ENCODE assay signal across 25 cellular contexts in genomic region chr6:116528163-116528562, GRCh38. TPM values are rescaled to one million over a fixed set of nuclear protein-coding genes. Genes with fewer than 3 reads are reported as not detected.
"Had no signal": no experiment of that assay in that cellular context is flagged by ENCODE, and none has a peak within 500 bp of the region (broad histone marks: within the 10 kb centered on the region; RNA-seq: fewer than 3 reads in every experiment).

No MANE protein-coding gene starts in this region.

- H3K4me1 Mint-ChIP-seq: activated naive CD4-positive, alpha-beta T cell treated with anti-CD3 and anti-CD28 coated beads, Interleukin-2, amount 50 U/mL, for 24 hours had no signal

- H3K9me3 ChIP-seq: adrenal gland, left lung, neutrophil, thyroid gland had no signal

- H3K36me3 ChIP-seq: adrenal gland, left lung, neutrophil, thyroid gland had no signal

- H3K9me3 Mint-ChIP-seq: activated B cell treated with CpG ODN at 0.5 μM for 24 hours; activated CD8-positive, alpha-beta T cell treated with anti-CD3 and anti-CD28 coated beads for 36 hours; activated naive CD4-positive, alpha-beta T cell treated with anti-CD3 and anti-CD28 coated beads, Interleukin-2, amount 50 U/mL, for 24 hours; activated T-cell treated with anti-CD3 and anti-CD28 coated beads, Interleukin-2, amount 50 U/mL, for 4 hours; effector memory CD8-positive, alpha-beta T cell; memory B cell; naive thymus-derived CD8-positive, alpha-beta T cell; stimulated activated memory B cell treated with anti-CD40 and anti-IgM and Interleukin-4, amounts not matched to agents 10 μg/mL and 1 μg/mL and 100 μg/mL, for 72 hours had no signal

- H3K4me3 ChIP-seq: adrenal gland, hepatocyte, left lung, thyroid gland had no signal

- H3K27me3 ChIP-seq: adrenal gland, hepatocyte, left lung, neutrophil, thyroid gland had no signal

- H3K27ac ChIP-seq: adrenal gland, hepatocyte, left lung, neutrophil, thyroid gland had no signal

- H3K27ac Mint-ChIP-seq: activated B cell treated with CpG ODN at 0.5 μM for 24 hours; activated CD8-positive, alpha-beta T cell treated with anti-CD3 and anti-CD28 coated beads for 36 hours; activated naive CD4-positive, alpha-beta T cell treated with anti-CD3 and anti-CD28 coated beads, Interleukin-2, amount 50 U/mL, for 24 hours; effector memory CD8-positive, alpha-beta T cell; memory B cell; naive thymus-derived CD8-positive, alpha-beta T cell; stimulated activated memory B cell treated with anti-CD40 and anti-IgM and Interleukin-4, amounts not matched to agents 10 μg/mL and 1 μg/mL and 100 μg/mL, for 72 hours had no signal

- DNase-seq: activated B cell treated with CpG ODN at 0.5 μM for 24 hours; activated CD4-positive, alpha-beta T cell treated with anti-CD3 and anti-CD28 coated beads for 48 hours; activated CD8-positive, alpha-beta T cell treated with anti-CD3 and anti-CD28 coated beads for 36 hours; activated effector memory CD4-positive, alpha-beta T cell treated with anti-CD3 and anti-CD28 coated beads, Interleukin-2, amount 50 U/mL, for 16 hours; activated T-cell treated with anti-CD3 and anti-CD28 coated beads, Interleukin-2, amount 50 U/mL, for 4 hours; adrenal gland; effector memory CD8-positive, alpha-beta T cell; kidney; left lung; naive thymus-derived CD8-positive, alpha-beta T cell; posterior cingulate gyrus; retina; stimulated activated CD4-positive, alpha-beta T cell treated with anti-CD3 and anti-CD28 coated beads, Interleukin-2, amount 100 ng/mL, for 48 hours; thyroid gland had no signal

- H3K4me3 Mint-ChIP-seq: activated B cell treated with CpG ODN at 0.5 μM for 24 hours; activated CD8-positive, alpha-beta T cell treated with anti-CD3 and anti-CD28 coated beads for 36 hours; activated naive CD4-positive, alpha-beta T cell treated with anti-CD3 and anti-CD28 coated beads, Interleukin-2, amount 50 U/mL, for 24 hours; activated T-cell treated with anti-CD3 and anti-CD28 coated beads, Interleukin-2, amount 50 U/mL, for 4 hours; effector memory CD8-positive, alpha-beta T cell; memory B cell; naive thymus-derived CD8-positive, alpha-beta T cell; stimulated activated memory B cell treated with anti-CD40 and anti-IgM and Interleukin-4, amounts not matched to agents 10 μg/mL and 1 μg/mL and 100 μg/mL, for 72 hours had no signal

- H3K36me3 Mint-ChIP-seq: activated naive CD4-positive, alpha-beta T cell treated with anti-CD3 and anti-CD28 coated beads, Interleukin-2, amount 50 U/mL, for 24 hours; memory B cell; naive thymus-derived CD8-positive, alpha-beta T cell; stimulated activated memory B cell treated with anti-CD40 and anti-IgM and Interleukin-4, amounts not matched to agents 10 μg/mL and 1 μg/mL and 100 μg/mL, for 72 hours had no signal

- H3K4me1 ChIP-seq: adrenal gland had no signal

- FAIRE-seq: kidney, urothelium cell line had no signal

- H3K4me2 ChIP-seq: hepatocyte had no signal

- H2AFZ ChIP-seq: hepatocyte had no signal

- H3K79me2 ChIP-seq: hepatocyte had no signal

- H3K27me3 Mint-ChIP-seq: memory B cell; stimulated activated memory B cell treated with anti-CD40 and anti-IgM and Interleukin-4, amounts not matched to agents 10 μg/mL and 1 μg/mL and 100 μg/mL, for 72 hours had no signal

RNA-seq across cellular contexts. Expression of gene CALHM5, which starts 16.7 kb away (rescaled TPM):
- total RNA-seq: activated B cell treated with CpG ODN at 0.5 μM for 24 hours; activated CD8-positive, alpha-beta T cell treated with anti-CD3 and anti-CD28 coated beads for 36 hours; activated T-cell treated with anti-CD3 and anti-CD28 coated beads, Interleukin-2, amount 50 U/mL, for 4 hours; naive thymus-derived CD8-positive, alpha-beta T cell had no signal
- polyA plus RNA-seq: naive thymus-derived CD8-positive, alpha-beta T cell had no signal

RNA-seq across cellular contexts. Expression of gene TRAPPC3L, which starts 17.3 kb away (rescaled TPM):
- total RNA-seq: activated B cell treated with CpG ODN at 0.5 μM for 24 hours; activated CD8-positive, alpha-beta T cell treated with anti-CD3 and anti-CD28 coated beads for 36 hours; activated T-cell treated with anti-CD3 and anti-CD28 coated beads, Interleukin-2, amount 50 U/mL, for 4 hours; chondrocyte; epithelial cell of proximal tubule; glomerular endothelial cell; kidney; mucosa of gallbladder; naive thymus-derived CD8-positive, alpha-beta T cell had no signal
- polyA plus RNA-seq: naive thymus-derived CD8-positive, alpha-beta T cell had no signal

RNA-seq across cellular contexts. Expression of gene CALHM4, which starts 25.4 kb away (rescaled TPM):
- total RNA-seq: activated B cell treated with CpG ODN at 0.5 μM for 24 hours; activated CD8-positive, alpha-beta T cell treated with anti-CD3 and anti-CD28 coated beads for 36 hours; activated T-cell treated with anti-CD3 and anti-CD28 coated beads, Interleukin-2, amount 50 U/mL, for 4 hours; adrenal gland; chondrocyte; dermis blood vessel endothelial cell; epithelial cell of proximal tubule; glomerular endothelial cell; hepatocyte; kidney; left lung; mucosa of gallbladder; naive thymus-derived CD8-positive, alpha-beta T cell; thyroid gland had no signal
- polyA plus RNA-seq: adrenal gland; hepatocyte; naive thymus-derived CD8-positive, alpha-beta T cell had no signal
